Comparison of ENCODE assay signal across 22 cellular contexts in genomic region chr16:66913081-66913480, GRCh38. TPM values are rescaled to one million over a fixed set of nuclear protein-coding genes. Genes with fewer than 3 reads are reported as not detected.
"Had no signal": no experiment of that assay in that cellular context is flagged by ENCODE, and none has a peak within 500 bp of the region (broad histone marks: within the 10 kb centered on the region; RNA-seq: fewer than 3 reads in every experiment).

No MANE protein-coding gene starts in this region.

- DNase-seq: activated CD4-positive, alpha-beta T cell treated with anti-CD3 and anti-CD28 coated beads, Interleukin-2, amount 50 U/mL, for 48 hours; activated CD4-positive, CD25-positive, alpha-beta regulatory T cell treated with anti-CD3 and anti-CD28 coated beads, Interleukin-2, amount 50 U/mL, for 72 hours; activated gamma-delta T cell treated with Interleukin-2 at 50 U/mL for 16 hours; activated naive CD8-positive, alpha-beta T cell treated with anti-CD3 and anti-CD28 coated beads, Interleukin-2, amount 10 ng/mL, durations not matched to agents 7 days and 5 days; activated T-cell treated with anti-CD3 and anti-CD28 coated beads, Interleukin-2, amount 50 U/mL, for 48 hours; aorta; dorsolateral prefrontal cortex; hypothalamus; left colon; natural killer cell; sigmoid colon; stimulated activated CD4-positive, alpha-beta T cell treated with anti-CD3 and anti-CD28 coated beads, Interleukin-2, amount 100 ng/mL, for 24 hours; stimulated activated naive CD4-positive, alpha-beta T cell treated with Interleukin-2 at 50 U/mL for 16 hours; SW 1271; trophoblast cell had no signal

- H3K4me1 Mint-ChIP-seq: activated naive CD8-positive, alpha-beta T cell treated with anti-CD3 and anti-CD28 coated beads, Interleukin-2, amount 10 ng/mL, durations not matched to agents 7 days and 5 days; natural killer cell had no signal

- H3K4me1 ChIP-seq: sigmoid colon had no signal

- H3K9me3 Mint-ChIP-seq: activated naive CD8-positive, alpha-beta T cell treated with anti-CD3 and anti-CD28 coated beads, Interleukin-2, amount 10 ng/mL, durations not matched to agents 7 days and 5 days; natural killer cell; T-helper 2 cell treated with Interferon-gamma antibody and Interleukin-4, amounts not matched to agents 5 μg/mL and 100 μg/mL, for 36 hours had no signal

- H3K4me3 ChIP-seq: dorsolateral prefrontal cortex, sigmoid colon had no signal

- H3K27ac Mint-ChIP-seq: activated naive CD8-positive, alpha-beta T cell treated with anti-CD3 and anti-CD28 coated beads, Interleukin-2, amount 10 ng/mL, durations not matched to agents 7 days and 5 days; natural killer cell; T-helper 2 cell treated with Interferon-gamma antibody and Interleukin-4, amounts not matched to agents 5 μg/mL and 100 μg/mL, for 36 hours had no signal

- H3K36me3 ChIP-seq: sigmoid colon had no signal

- H3K36me3 Mint-ChIP-seq: activated naive CD8-positive, alpha-beta T cell treated with anti-CD3 and anti-CD28 coated beads, Interleukin-2, amount 10 ng/mL, durations not matched to agents 7 days and 5 days; natural killer cell had no signal

- H3K4me3 Mint-ChIP-seq: activated naive CD8-positive, alpha-beta T cell treated with anti-CD3 and anti-CD28 coated beads, Interleukin-2, amount 10 ng/mL, durations not matched to agents 7 days and 5 days; natural killer cell; T-helper 2 cell treated with Interferon-gamma antibody and Interleukin-4, amounts not matched to agents 5 μg/mL and 100 μg/mL, for 36 hours had no signal

- H3K9me3 ChIP-seq: sigmoid colon had no signal

- ATAC-seq: esophagus mucosa, left colon, natural killer cell had no signal

- H3K27me3 ChIP-seq: dorsolateral prefrontal cortex, sigmoid colon had no signal

- H3K27ac ChIP-seq: dorsolateral prefrontal cortex, sigmoid colon had no signal

- FAIRE-seq: bronchial epithelial cell, endometrium had no signal

RNA-seq across cellular contexts. Expression of gene CDH16, which starts 5.6 kb away (rescaled TPM):
- total RNA-seq: activated naive CD8-positive, alpha-beta T cell treated with anti-CD3 and anti-CD28 coated beads, Interleukin-2, amount 10 ng/mL, durations not matched to agents 7 days and 5 days; aorta; glomerular endothelial cell; natural killer cell; omental fat pad; pulmonary artery endothelial cell; sigmoid colon had no signal
